ENCODE assay signal across 8 cellular contexts in the genomic region with DNA sequence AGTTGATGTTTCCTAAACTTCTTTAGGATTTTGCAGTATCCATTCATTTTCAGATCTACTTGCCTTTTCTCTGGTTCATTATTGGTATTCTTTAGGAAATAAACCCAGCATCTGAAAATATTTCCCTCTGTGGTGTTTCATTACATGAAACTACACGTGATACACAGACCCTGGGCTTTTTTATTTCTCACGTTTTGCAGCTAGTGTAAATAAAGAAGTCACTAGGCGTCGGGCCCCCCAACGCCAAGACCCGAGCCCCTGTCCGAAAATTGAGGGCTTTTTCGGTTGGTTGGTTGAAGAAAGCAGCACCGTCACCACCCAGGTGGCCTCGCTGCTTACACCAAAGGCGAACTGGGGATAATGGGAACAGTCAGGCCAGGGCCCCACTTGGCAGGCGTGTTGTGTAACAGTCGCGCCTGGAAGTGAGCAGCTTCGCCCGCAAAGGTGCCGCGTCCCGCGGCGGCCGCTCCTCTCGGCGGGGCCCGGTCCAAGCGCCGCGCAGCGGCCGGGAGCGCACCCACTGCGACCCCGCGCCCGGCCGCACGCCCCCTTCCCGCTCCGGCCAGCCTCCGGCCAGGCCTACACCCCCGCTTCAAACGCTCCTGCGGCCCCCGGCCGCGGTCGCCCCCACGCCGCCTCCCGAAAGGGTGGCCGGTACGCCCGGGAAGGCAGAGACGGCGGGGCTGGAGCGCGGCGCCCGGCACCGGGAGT. TPM values are rescaled to one million over a fixed set of nuclear protein-coding genes. Genes with fewer than 3 reads are reported as not detected.
DNase-seq lines count a peak whose midpoint lies in the region; ATAC-seq and TF ChIP-seq lines count a peak whose summit lies in the region.

No MANE protein-coding gene starts in this region.

- no peaks in the 10 kb centered on the region for H4K20me1 ChIP-seq in PC-9 (ENCODE audit: insufficient read depth)

- peaks cover 0 to 23% (median 0%) of the 10 kb centered on the region in 5 donors for H3K36me3 Mint-ChIP-seq in naive thymus-derived CD4-positive, alpha-beta T cell

- peaks cover 0 to 9% (median 3%) of the 10 kb centered on the region in 11 donors for H3K9me3 Mint-ChIP-seq in naive thymus-derived CD4-positive, alpha-beta T cell

- WGBS in suprapubic skin: under 1% methylated on average over 36 of the region's 60 CpGs

- DNase-seq in NOMO-1 (lab: John Stamatoyannopoulos, UW; ENCODE audit: unreplicated experiment in 2 of 2) (peak; percentile 16 to 60), NOMO-1 treated with DMSO at 0.1 percent for 48 hours (lab: John Stamatoyannopoulos, UW; ENCODE audit: unreplicated experiment) (no peak), PC-9 (peak in 1 of 2 experiments; percentile 52), fibroblast of peridontal ligament (ENCODE audit: extremely low read depth) (peak; percentile 46), suprapubic skin (ENCODE audit: low spot score in 2 of 2) (peak; percentile 83 to 89)
- peak; percentile 29 for DNase-seq in activated T-helper 9 cell treated with anti-CD3 and anti-CD28 coated beads, Interleukin-2, amount 50 U/mL, for 16 hours (ENCODE audit: low read depth)
- DNase-seq in naive thymus-derived CD4-positive, alpha-beta T cell: peak in 5 of 9 donors; percentile 42 to 77 (median 52)

- CTCF ChIA-PET in PC-9 (lab: Charles Lee): no interaction called here
- CTCF ChIA-PET in naive thymus-derived CD4-positive, alpha-beta T cell (lab: Charles Lee): interaction anchor here (0.7 to 1.5 kb wide), 6 partner anchors 73 to 184 kb away, joined by 3 to 4 read pairs (median 3); no protein-coding TSS in a partner anchor

- peaks cover 13 to 56% (median 42%) of the 10 kb centered on the region in 7 donors for H3K4me1 Mint-ChIP-seq in naive thymus-derived CD4-positive, alpha-beta T cell

- H3F3A ChIP-seq in PC-9 (ENCODE audit: insufficient read depth, low read depth): peaks cover 22% of the 10 kb centered on the region

- TF ChIP-seq CTCF in PC-9 (conservative IDR thresholded peaks at IDR 0.05): no peak
- peak in 1 of 2 donors; percentile 7 for TF ChIP-seq CTCF in suprapubic skin (IDR thresholded peaks at IDR 0.05)

- peak overlapping the region; percentile 91 to 100 (median 95) for H3K27ac Mint-ChIP-seq in naive thymus-derived CD4-positive, alpha-beta T cell

- no peaks in the 10 kb centered on the region for H3K27me3 ChIP-seq in PC-9 (ENCODE audit: insufficient read depth, low read depth)
- no peaks in the 10 kb centered on the region for H3K27me3 ChIP-seq in naive thymus-derived CD4-positive, alpha-beta T cell (ENCODE audit: control insufficient read depth in 2 of 2, insufficient read depth in 2 of 2, low read length in 2 of 2)
- H3K27me3 ChIP-seq in suprapubic skin: no peaks in the 10 kb centered on the region

- H3K4me1 ChIP-seq in PC-9 (replicated peaks; ENCODE audit: insufficient read depth): peaks cover 25% of the 10 kb centered on the region
- peaks cover 14 to 16% of the 10 kb centered on the region in 2 donors for H3K4me1 ChIP-seq in naive thymus-derived CD4-positive, alpha-beta T cell (ENCODE audit: control insufficient read depth in 2 of 2, insufficient read depth in 2 of 2, low read length in 2 of 2)
- peaks cover 40% of the 10 kb centered on the region for H3K4me1 ChIP-seq in suprapubic skin

- TF ChIP-seq EP300 in suprapubic skin (IDR thresholded peaks at IDR 0.05): no peak

- H3K79me2 ChIP-seq in PC-9 (ENCODE audit: low read depth): peaks cover 39% of the 10 kb centered on the region

- H3K4me2 ChIP-seq in PC-9: peak overlapping the region; percentile 84

- peak overlapping the region; percentile 71 for H2AFZ ChIP-seq in PC-9

- POLR2A ChIA-PET in PC-9 (lab: Charles Lee; ENCODE audit: unreplicated experiment): interaction anchor here (0.6 to 0.7 kb wide), 2 partner anchors 26 to 51 kb away, joined by 6 to 7 read pairs; no protein-coding TSS in a partner anchor
- POLR2A ChIA-PET in naive thymus-derived CD4-positive, alpha-beta T cell (lab: Charles Lee): interaction anchor here (0.7 to 2.0 kb wide), 21 partner anchors 12 to 295 kb away, joined by 3 to 16 read pairs (median 5); partner anchors contain the start of genes BORCS5 and LRP6

- H3K36me3 ChIP-seq in PC-9 (ENCODE audit: low read depth): no peaks in the 10 kb centered on the region
- peaks cover 0 to 3% (median 0%) of the 10 kb centered on the region in 3 experiments for H3K36me3 ChIP-seq in naive thymus-derived CD4-positive, alpha-beta T cell (ENCODE audit: control insufficient read depth in 2 of 3, insufficient read depth in 3 of 3, low read length in 3 of 3)
- H3K36me3 ChIP-seq in suprapubic skin: no peaks in the 10 kb centered on the region

- TSS peak; percentile 94 for BruUV-seq in PC-9 (replicated peaks; lab: Mats Ljungman, UMichigan)

- ATAC-seq in naive thymus-derived CD4-positive, alpha-beta T cell: peak; percentile 3
- ATAC-seq in HG02870 (IDR thresholded peaks at IDR 0.05; ENCODE audit: unreplicated experiment): no peak

- H3K9me2 ChIP-seq in PC-9 (ENCODE audit: insufficient read depth): no peaks in the 10 kb centered on the region

- H3K9me3 ChIP-seq in PC-9 (ENCODE audit: insufficient read depth, low read depth) (no peaks in the 10 kb centered on the region; the same call in 1 of the 2 replicates), suprapubic skin (no peaks in the 10 kb centered on the region)
- H3K9me3 ChIP-seq in naive thymus-derived CD4-positive, alpha-beta T cell (ENCODE audit: control insufficient read depth in 2 of 3, low read length in 3 of 3): no peaks in the 10 kb centered on the region

- peak overlapping the region; percentile 80 to 95 (median 91) for H3K4me3 Mint-ChIP-seq in naive thymus-derived CD4-positive, alpha-beta T cell

- peak in 1 of 2 donors; percentile 63 for TF ChIP-seq POLR2A in suprapubic skin (IDR thresholded peaks at IDR 0.05)

- H3K27ac ChIP-seq in PC-9 (peak overlapping the region; percentile 92), suprapubic skin (peak overlapping the region; percentile 99)
- H3K27ac ChIP-seq in naive thymus-derived CD4-positive, alpha-beta T cell (ENCODE audit: low read depth, low read length): peak overlapping the region; percentile 92

- H3K27me3 Mint-ChIP-seq in naive thymus-derived CD4-positive, alpha-beta T cell: no peaks in the 10 kb centered on the region

- intact Hi-C loops in PC-9 (cut with micrococcal nuclease; ENCODE audit: unreplicated experiment): loop anchor here (1.0 to 5.0 kb wide), 5 partner anchors 22 to 185 kb away; partner anchors contain the start of gene CREBL2
- intact Hi-C loops in naive thymus-derived CD4-positive, alpha-beta T cell (cut with micrococcal nuclease): loop anchor here (1.0 to 5.0 kb wide), 19 partner anchors 33 to 909 kb away; partner anchors contain the start of genes BORCS5 (in 2 of the 2), CREBL2 (in 2 of the 2), DDX47 (in 2 of the 2) and GPR19 (in 2 of the 2)

- H3K4me3 ChIP-seq in PC-9 (peak overlapping the region; percentile 68), suprapubic skin (peak overlapping the region; percentile 77)
- H3K4me3 ChIP-seq in naive thymus-derived CD4-positive, alpha-beta T cell (ENCODE audit: low read length): peak overlapping the region; percentile 62

RNA-seq across cellular contexts. Expression of gene DUSP16, which starts 1.2 kb away (rescaled TPM):
- total RNA-seq in PC-9 (2021) (23.6 and 24.8 TPM in 2 replicates), suprapubic skin (10 to 100 TPM; 20.3 to 33.2 (median 24.8) TPM)
- 10 to 100 TPM; 26.8 to 42.8 (median 38.9) TPM for total RNA-seq in naive thymus-derived CD4-positive, alpha-beta T cell
- 1 to 10 TPM; 4.4 to 5.0 TPM for polyA plus RNA-seq in naive thymus-derived CD4-positive, alpha-beta T cell

RNA-seq across cellular contexts. Expression of gene CREBL2, which starts 50.2 kb away (rescaled TPM):
- total RNA-seq in PC-9 (2021): 26.6 and 30.3 TPM in 2 replicates
- 10 to 100 TPM; 17.3 to 39.5 (median 24.9) TPM for total RNA-seq in naive thymus-derived CD4-positive, alpha-beta T cell
- polyA plus RNA-seq in naive thymus-derived CD4-positive, alpha-beta T cell: 10 to 100 TPM; 40.2 to 46.5 TPM
- total RNA-seq in suprapubic skin: 10 to 100 TPM; 31.0 to 45.6 (median 41.2) TPM
